Comparison of ENCODE assay signal across 14 cellular contexts in genomic region chr18:31454066-31454708, GRCh38. TPM values are rescaled to one million over a fixed set of nuclear protein-coding genes. Genes with fewer than 3 reads are reported as not detected.
DNase-seq lines count a peak whose midpoint lies in the region; ATAC-seq and TF ChIP-seq lines count a peak whose summit lies in the region.
"Had no signal": no experiment of that assay in that cellular context is flagged by ENCODE, and none has a peak within 500 bp of the region (broad histone marks: within the 10 kb centered on the region; RNA-seq: fewer than 3 reads in every experiment).

No MANE protein-coding gene starts in this region.

- TF ChIP-seq CTCF in RWPE1 (conservative IDR thresholded peaks at IDR 0.05; ENCODE audit: low read depth) = no peak
- no peak for TF ChIP-seq CTCF in epithelial cell of esophagus (IDR thresholded peaks at IDR 0.05; ENCODE audit: insufficient read depth, low read depth, low read length, missing control alignments)
- no peak for TF ChIP-seq CTCF in omental fat pad (IDR thresholded peaks at IDR 0.05)
- no peak for TF ChIP-seq CTCF in ascending aorta (IDR thresholded peaks at IDR 0.05)

- DNase-seq in GM03348 (ENCODE audit: low spot score) (peak; percentile 61), RWPE1 (ENCODE audit: low spot score) (peak; percentile 74), epithelial cell of esophagus (ENCODE audit: low read depth) (peak; percentile 97), omental fat pad (ENCODE audit: low spot score) (no peak), NCI-H69 (lab: John Stamatoyannopoulos, UW) (no peak), ascending aorta (ENCODE audit: low spot score in 2 of 2) (no peak)
- DNase-seq: activated CD4-positive, alpha-beta T cell treated with anti-CD3 and anti-CD28 coated beads, Interleukin-2, amount 50 U/mL, for 4 hours; activated effector memory CD4-positive, alpha-beta T cell treated with Interleukin-2 at 50 U/mL for 16 hours; HFFc6; NCI-H2107 had no signal

- peak overlapping the region; percentile 31 for H3K4me3 ChIP-seq in epithelial cell of esophagus (ENCODE audit: low read length)
- no peak overlapping the region for H3K4me3 ChIP-seq in ascending aorta
- H3K4me3 ChIP-seq: BLaER1 treated with 17β-estradiol and CSF1 and Interleukin-3, amounts not matched to agents 10 nM and 100 nM had no signal

- H3K27ac ChIP-seq in RWPE1 (peak overlapping the region; percentile 98), ascending aorta (no peak overlapping the region)
- H3K27ac ChIP-seq: BLaER1 treated with 17β-estradiol and CSF1 and Interleukin-3, amounts not matched to agents 10 nM and 100 nM; KMS-11 had no signal

- intact Hi-C loops in ascending aorta (cut with DNase I) = no loop called here

- no peaks in the 10 kb centered on the region for H3K27me3 ChIP-seq in ascending aorta
- H3K27me3 ChIP-seq: BLaER1 treated with 17β-estradiol and CSF1 and Interleukin-3, amounts not matched to agents 10 nM and 100 nM had no signal

- ATAC-seq in omental fat pad (ENCODE audit: low FRiP score) (peak; percentile 98), GM21717 (IDR thresholded peaks at IDR 0.05; ENCODE audit: unreplicated experiment) (no peak), GM18519 (IDR thresholded peaks at IDR 0.05; ENCODE audit: low FRiP score, unreplicated experiment) (no peak)

- H3K4me1 ChIP-seq in ascending aorta = no peaks in the 10 kb centered on the region
- H3K4me1 ChIP-seq: BLaER1 treated with 17β-estradiol and CSF1 and Interleukin-3, amounts not matched to agents 10 nM and 100 nM had no signal

- POLR2A ChIA-PET in RWPE1 (lab: Yijun Ruan, JAX; ENCODE audit: low non-redundant PET) = no interaction called here

- no peaks in the 10 kb centered on the region for H3K9me3 ChIP-seq in ascending aorta
- H3K9me3 ChIP-seq: BLaER1 treated with 17β-estradiol and CSF1 and Interleukin-3, amounts not matched to agents 10 nM and 100 nM had no signal

- H3K36me3 ChIP-seq in ascending aorta = no peaks in the 10 kb centered on the region
- H3K36me3 ChIP-seq: BLaER1 treated with 17β-estradiol and CSF1 and Interleukin-3, amounts not matched to agents 10 nM and 100 nM had no signal

- CTCF ChIA-PET in RWPE1 (lab: Yijun Ruan, JAX) = no interaction called here

RNA-seq across cellular contexts. Expression of gene DSG3, which starts 6.6 kb away (rescaled TPM):
- total RNA-seq in omental fat pad (not detected), ascending aorta (not detected)
- total RNA-seq: HFFc6 had no signal

RNA-seq across cellular contexts. Expression of gene DSG2, which starts 43.8 kb away (rescaled TPM):
- total RNA-seq in omental fat pad (10 to 100 TPM; 33.5 to 75.2 (median 42.2) TPM), ascending aorta (10.5 TPM)
- total RNA-seq: HFFc6 had no signal

Comparison
In these comparisons a context has a peak if more than half of its experiments do, and no peak if none do; other contexts are left out.
1. DNase-seq: peak in GM03348 (single experiment), RWPE1 (single experiment) and epithelial cell of esophagus (single experiment); none in omental fat pad (single experiment), NCI-H69 (single experiment) and ascending aorta (0 of 2).